ENCODE assay signal across 27 cellular contexts in genomic region chr9:93209097-93209496, GRCh38. TPM values are rescaled to one million over a fixed set of nuclear protein-coding genes. Genes with fewer than 3 reads are reported as not detected.
DNase-seq lines count a peak whose midpoint lies in the region; ATAC-seq and TF ChIP-seq lines count a peak whose summit lies in the region.
"Had no signal": no experiment of that assay in that cellular context is flagged by ENCODE, and none has a peak within 500 bp of the region (broad histone marks: within the 10 kb centered on the region; RNA-seq: fewer than 3 reads in every experiment).

No MANE protein-coding gene starts in this region.

- peaks cover 6% of the 10 kb centered on the region for H3K79me1 ChIP-seq in neuronal stem cell (ENCODE audit: low read depth, low read length)

- intact Hi-C loops in Right ventricle myocardium inferior (cut with DNase I) (no loop called here), cardiac septum (cut with DNase I) (no loop called here), natural killer cell (cut with micrococcal nuclease) (no loop called here)

- H3K4me2 ChIP-seq in neuronal stem cell (ENCODE audit: insufficient read depth, low read length, poor library complexity, severe bottlenecking) = no peak overlapping the region

- H3K4ac ChIP-seq in neuronal stem cell (ENCODE audit: low read length) = no peak overlapping the region

- no peak overlapping the region for H2BK15ac ChIP-seq in neuronal stem cell (ENCODE audit: low read length)

- no peak overlapping the region for H2BK12ac ChIP-seq in neuronal stem cell (ENCODE audit: low read length)

- no peak overlapping the region for H3K27ac Mint-ChIP-seq in natural killer cell
- H3K27ac Mint-ChIP-seq: activated naive CD8-positive, alpha-beta T cell treated with anti-CD3 and anti-CD28 coated beads, Interleukin-2, amount 10 ng/mL, durations not matched to agents 7 days and 5 days; stimulated activated memory B cell treated with anti-CD40 and anti-IgM and Interleukin-4, amounts not matched to agents 10 μg/mL and 1 μg/mL and 100 μg/mL, for 72 hours had no signal

- H3K4me3 Mint-ChIP-seq in natural killer cell = no peak overlapping the region
- H3K4me3 Mint-ChIP-seq: activated naive CD8-positive, alpha-beta T cell treated with anti-CD3 and anti-CD28 coated beads, Interleukin-2, amount 10 ng/mL, durations not matched to agents 7 days and 5 days; CD4-positive, CD25-positive, alpha-beta regulatory T cell; central memory CD8-positive, alpha-beta T cell; stimulated activated memory B cell treated with anti-CD40 and anti-IgM and Interleukin-4, amounts not matched to agents 10 μg/mL and 1 μg/mL and 100 μg/mL, for 72 hours had no signal

- peaks cover 29 to 37% of the 10 kb centered on the region in 2 donors for H3K4me1 ChIP-seq in neuronal stem cell (ENCODE audit: control insufficient read depth in 2 of 2, insufficient read depth in 1 of 2, low read depth in 1 of 2, low read length in 2 of 2)
- H3K4me1 ChIP-seq in stomach smooth muscle (ENCODE audit: control insufficient read depth, insufficient read depth, low read length) = peaks cover 64% of the 10 kb centered on the region

- H3K4me1 Mint-ChIP-seq in natural killer cell = peaks cover 7 to 17% of the 10 kb centered on the region in 2 donors
- H3K4me1 Mint-ChIP-seq: stimulated activated memory B cell treated with anti-CD40 and anti-IgM and Interleukin-4, amounts not matched to agents 10 μg/mL and 1 μg/mL and 100 μg/mL, for 72 hours had no signal

- H3K27me3 ChIP-seq in layer of hippocampus (ENCODE audit: control insufficient read depth, insufficient read depth, low read length) = no peaks in the 10 kb centered on the region
- no peaks in the 10 kb centered on the region for H3K27me3 ChIP-seq in neuronal stem cell (ENCODE audit: control insufficient read depth in 3 of 3, insufficient read depth in 3 of 3, low read depth in 1 of 3, low read length in 3 of 3)
- H3K27me3 ChIP-seq in stomach smooth muscle (ENCODE audit: control insufficient read depth in 1 of 2, insufficient read depth in 2 of 2, low read length in 2 of 2) = no peaks in the 10 kb centered on the region
- H3K27me3 ChIP-seq: ascending aorta had no signal

- H3K9ac ChIP-seq in neuronal stem cell (ENCODE audit: low read depth, low read length, poor library complexity) = no peak overlapping the region
- no peak overlapping the region for H3K9ac ChIP-seq in stomach smooth muscle (ENCODE audit: low read length in 2 of 2)
- H3K9ac ChIP-seq: GM23248 had no signal

- H3K4me3 ChIP-seq in neuronal stem cell (ENCODE audit: low read length in 2 of 2) = no peak overlapping the region
- H3K4me3 ChIP-seq in stomach smooth muscle (ENCODE audit: low read length in 2 of 2) = no peak overlapping the region
- H3K4me3 ChIP-seq: ascending aorta, GM23248 had no signal

- peak overlapping the region; percentile 9 for H3K18ac ChIP-seq in neuronal stem cell (ENCODE audit: low read length)

- TF ChIP-seq CTCF in natural killer cell (IDR thresholded peaks at IDR 0.05) = no peak

- H2BK5ac ChIP-seq in neuronal stem cell (ENCODE audit: low read length) = peak overlapping the region; percentile 27

- peaks cover 0 to 4% of the 10 kb centered on the region in 2 donors for H3K9me3 Mint-ChIP-seq in natural killer cell
- H3K9me3 Mint-ChIP-seq: CD4-positive, CD25-positive, alpha-beta regulatory T cell; central memory CD8-positive, alpha-beta T cell had no signal

- no peak overlapping the region for H2AFZ ChIP-seq in neuronal stem cell (ENCODE audit: low read length)
- H2AFZ ChIP-seq: GM23248 had no signal

- DNase-seq in Right ventricle myocardium inferior (ENCODE audit: missing footprints) (peak; percentile 28), cardiac septum (ENCODE audit: low spot score) (no peak), neuronal stem cell (ENCODE audit: low spot score) (no peak), SHP77 treated with DMSO at 0.1 percent for 48 hours (lab: John Stamatoyannopoulos, UW) (no peak), natural killer cell (no peak)
- DNase-seq: activated CD4-positive, alpha-beta T cell treated with anti-CD3 and anti-CD28 coated beads for 4 hours; activated CD8-positive, alpha-beta memory T cell treated with anti-CD3 and anti-CD28 coated beads for 24 hours; activated effector memory CD4-positive, alpha-beta T cell treated with anti-CD3 and anti-CD28 coated beads, Interleukin-2, amount 50 U/mL, for 16 hours; activated naive CD8-positive, alpha-beta T cell treated with anti-CD3 and anti-CD28 coated beads, Interleukin-2, amount 10 ng/mL, durations not matched to agents 7 days and 5 days; CD4-positive, CD25-positive, alpha-beta regulatory T cell; GM23248; Kasumi-1; NCI-H446 treated with DMSO at 0.1 percent for 48 hours; retina; stimulated activated CD4-positive, alpha-beta T cell treated with anti-CD3 and anti-CD28 coated beads, Interleukin-4, amount 100 ng/mL, for 4 hours had no signal

- ATAC-seq in Right ventricle myocardium inferior (no peak), natural killer cell (no peak), HG03196 (IDR thresholded peaks at IDR 0.05; ENCODE audit: unreplicated experiment) (no peak)
- ATAC-seq: stimulated activated memory B cell treated with anti-CD40 and anti-IgM and Interleukin-4, amounts not matched to agents 10 μg/mL and 1 μg/mL and 100 μg/mL, for 72 hours had no signal

- H2BK120ac ChIP-seq in neuronal stem cell (ENCODE audit: low read depth, low read length) = no peak overlapping the region

- no peaks in the 10 kb centered on the region for H3K27me3 Mint-ChIP-seq in natural killer cell (ENCODE audit: low read depth in 2 of 2)
- H3K27me3 Mint-ChIP-seq: CD4-positive, CD25-positive, alpha-beta regulatory T cell; central memory CD8-positive, alpha-beta T cell had no signal

- no CpG with 5 or more reads among the region's 9 CpGs for WGBS in neuronal stem cell (ENCODE audit: extremely low coverage in 2 of 2, insufficient read length in 2 of 2, insufficient replicate concordance in 1 of 2), 2 donors

- no peak overlapping the region for H3K23ac ChIP-seq in neuronal stem cell (ENCODE audit: low read depth, low read length, poor library complexity)

- no peaks in the 10 kb centered on the region for H3K36me3 Mint-ChIP-seq in natural killer cell
- H3K36me3 Mint-ChIP-seq: activated naive CD8-positive, alpha-beta T cell treated with anti-CD3 and anti-CD28 coated beads, Interleukin-2, amount 10 ng/mL, durations not matched to agents 7 days and 5 days; CD4-positive, CD25-positive, alpha-beta regulatory T cell; stimulated activated memory B cell treated with anti-CD40 and anti-IgM and Interleukin-4, amounts not matched to agents 10 μg/mL and 1 μg/mL and 100 μg/mL, for 72 hours had no signal

- H4K91ac ChIP-seq in neuronal stem cell (ENCODE audit: low read depth, low read length, poor library complexity) = no peak overlapping the region

- H3K9me3 ChIP-seq in neuronal stem cell (replicated peaks in 1 of 2; ENCODE audit: control insufficient read depth in 2 of 2, insufficient read depth in 1 of 2, low read depth in 1 of 2, low read length in 2 of 2) (no peaks in the 10 kb centered on the region), stomach smooth muscle (ENCODE audit: control insufficient read depth in 2 of 2, low read length in 2 of 2) (no peaks in the 10 kb centered on the region)
- H3K9me3 ChIP-seq: ascending aorta had no signal

- H3K36me3 ChIP-seq in neuronal stem cell (replicated peaks in 1 of 2; ENCODE audit: control insufficient read depth in 2 of 2, insufficient read depth in 2 of 2, low read length in 2 of 2) = peaks cover 0 to 3% of the 10 kb centered on the region in 2 donors
- H3K36me3 ChIP-seq in stomach smooth muscle (ENCODE audit: control insufficient read depth in 2 of 2, insufficient read depth in 2 of 2, low read length in 2 of 2) = no peaks in the 10 kb centered on the region
- H3K36me3 ChIP-seq: ascending aorta had no signal

- H4K8ac ChIP-seq in neuronal stem cell (ENCODE audit: low read depth, low read length) = no peak overlapping the region

- H2AK5ac ChIP-seq in neuronal stem cell (ENCODE audit: low read depth, low read length) = peak overlapping the region; percentile 21

- peak overlapping the region; percentile 2 for H3K27ac ChIP-seq in layer of hippocampus (ENCODE audit: low read depth, low read length)
- no peak overlapping the region for H3K27ac ChIP-seq in neuronal stem cell (replicated peaks; ENCODE audit: low read length)
- H3K27ac ChIP-seq in stomach smooth muscle (ENCODE audit: low read length) = peak overlapping the region; percentile 41
- H3K27ac ChIP-seq: 22Rv1, ascending aorta, GM23248, HL-60, RWPE1 had no signal

- no peak overlapping the region for H3K14ac ChIP-seq in neuronal stem cell (ENCODE audit: low read length)

RNA-seq across cellular contexts. Expression of gene WNK2, which starts 25.2 kb away (rescaled TPM):
- total RNA-seq in Right ventricle myocardium inferior = 200 TPM
- total RNA-seq in cardiac septum = 123 TPM
- polyA plus RNA-seq in neuronal stem cell (2013, experiment 1 of 2) = 22.1 TPM
- polyA plus RNA-seq in neuronal stem cell (2013, experiment 2 of 2) = 22.8 TPM
- under 1 TPM in 1 of 3 donors, not detected in 2; 0.25 TPM for total RNA-seq in natural killer cell
- total RNA-seq: ascending aorta, fibroblast of lung, GM23248, lung microvascular endothelial cell, myocyte had no signal
- polyA plus RNA-seq: CD4-positive, CD25-positive, alpha-beta regulatory T cell; fibroblast of lung; GM23248 had no signal

Comparison
In these comparisons a context has a peak if more than half of its experiments do, and no peak if none do; other contexts are left out.
1. RNA of gene WNK2, which starts 25.2 kb away (total RNA-seq): 200 TPM in Right ventricle myocardium inferior (single experiment) and 123 TPM in cardiac septum (single experiment); 0.25 TPM in natural killer cell; every median in the first group is over 10 times any median in the second.